20 cellular contexts compared by ENCODE assay signal in genomic region chr3:31244929-31245817, GRCh38.
DNase-seq lines count a peak whose midpoint lies in the region; TF ChIP-seq lines count a peak whose summit lies in the region.
"Had no signal": no experiment of that assay in that cellular context is flagged by ENCODE, and none has a peak within 500 bp of the region (broad histone marks: within the 10 kb centered on the region; RNA-seq: fewer than 3 reads in every experiment).

No MANE protein-coding gene starts in this region.

- H3K36me3 ChIP-seq in esophagus squamous epithelium, result no peaks in the 10 kb centered on the region
- H3K36me3 ChIP-seq: left lung, neutrophil, thoracic aorta, uterus had no signal

- intact Hi-C loops in esophagus squamous epithelium (cut with DNase I), result no loop called here

- in situ Hi-C loops in GM13977 (cut with MboI; ENCODE audit: low pct_unique_long_range_greater_than_20kb, low sequenced_read_pairs, unreplicated experiment), result no loop called here

- WGBS in esophagus squamous epithelium, 2 donors, result 68 to 95% methylated on average over 6 of the region's 6 CpGs

- DNase-seq in GM10266 (ENCODE audit: extremely low spot score) (no peak), GM13977 (ENCODE audit: low spot score) (no peak), fibroblast of pulmonary artery (ENCODE audit: low read depth) (peak; percentile 20), NCI-H774 (lab: John Stamatoyannopoulos, UW) (no peak), esophagus squamous epithelium (lab: John Stamatoyannopoulos, UW) (no peak), hepatic stellate cell (ENCODE audit: low spot score) (no peak)
- DNase-seq: activated CD4-positive, alpha-beta memory T cell treated with anti-CD3 and anti-CD28 coated beads, Interleukin-2, amount 10 ng/mL, durations not matched to agents 7 days and 5 days; anterior cingulate cortex; DND-41; H9; left lung; NCI-H1417 treated with DMSO at 0.1 percent for 48 hours; NCI-H2107; NCI-H524 treated with DMSO at 0.1 percent for 48 hours; stimulated activated CD4-positive, alpha-beta T cell treated with anti-CD3 and anti-CD28 coated beads, Interleukin-15, amount 100 ng/mL, for 24 hours; stimulated activated naive CD4-positive, alpha-beta T cell; uterus had no signal

- H3K4me3 ChIP-seq in fibroblast of pulmonary artery (replicated peaks; ENCODE audit: low read depth, low read length), result no peak overlapping the region
- H3K4me3 ChIP-seq in esophagus squamous epithelium, result no peak overlapping the region
- H3K4me3 ChIP-seq: left lung, thoracic aorta, uterus had no signal

- TF ChIP-seq CTCF in GM10266 (IDR thresholded peaks at IDR 0.05; ENCODE audit: control insufficient read depth, insufficient read depth, low read depth, missing control alignments) (peak; percentile 31), GM13977 (IDR thresholded peaks at IDR 0.05; ENCODE audit: extremely low read depth, insufficient read depth, missing control alignments) (peak; percentile 40), VCaP (conservative IDR thresholded peaks at IDR 0.05) (peak; percentile 61), fibroblast of pulmonary artery (IDR thresholded peaks at IDR 0.05; ENCODE audit: low read length, missing control alignments) (no peak), esophagus squamous epithelium (IDR thresholded peaks at IDR 0.05) (no peak)

- H3K27ac ChIP-seq in VCaP (peak overlapping the region; percentile 85; the same call in 1 of the 2 replicates), esophagus squamous epithelium (no peak overlapping the region)
- H3K27ac ChIP-seq: left lung, neutrophil, thoracic aorta, uterus had no signal

- no peaks in the 10 kb centered on the region for H3K27me3 ChIP-seq in esophagus squamous epithelium
- H3K27me3 ChIP-seq: left lung, neutrophil, uterus had no signal

- H3K9me3 ChIP-seq in esophagus squamous epithelium, result no peaks in the 10 kb centered on the region
- H3K9me3 ChIP-seq: left lung, neutrophil, thoracic aorta, uterus had no signal

- H3K4me1 ChIP-seq in esophagus squamous epithelium, result peaks cover 0 to 16% (median 0%) of the 10 kb centered on the region in 3 donors
- H3K4me1 ChIP-seq: left lung, uterus had no signal

- TF ChIP-seq POLR2A in esophagus squamous epithelium (IDR thresholded peaks at IDR 0.05), result no peak

Comparison
In these comparisons a context has a peak if more than half of its experiments do, and no peak if none do; other contexts are left out.
1. CTCF ChIP-seq: peak in GM10266 (single experiment), GM13977 (single experiment) and VCaP (single experiment); none in fibroblast of pulmonary artery (single experiment) and esophagus squamous epithelium (0 of 6).